In genomic region chr10:17655009-17655408, GRCh38 we compare ENCODE assay signal across 1 cellular context.
TF ChIP-seq lines count a peak whose summit lies in the region.

No MANE protein-coding gene starts in this region.

TF ChIP-seq in K562, 482 proteins besides CTCF, POLR2A, EP300 and RAD21:
- TF ChIP-seq HDAC6 (IDR thresholded peaks at IDR 0.05; ENCODE audit: low read depth, low read length) = no peak
- no peak for TF ChIP-seq ADNP (tag; IDR thresholded peaks at IDR 0.05)
- TF ChIP-seq TBL1XR1 (IDR thresholded peaks at IDR 0.05; ENCODE audit: low read length in 2 of 2) = no peak
- no peak for TF ChIP-seq TAF15 (IDR thresholded peaks at IDR 0.05; ENCODE audit: low read depth, low read length)
- no peak for TF ChIP-seq ELF4 (CRISPR knock-in tag; IDR thresholded peaks at IDR 0.05)
- no peak for TF ChIP-seq HNRNPL (IDR thresholded peaks at IDR 0.05; ENCODE audit: low read depth, low read length)
- no peak for TF ChIP-seq ZNF41 (CRISPR knock-in tag; conservative IDR thresholded peaks at IDR 0.05)
- no peak for TF ChIP-seq NR3C1 (CRISPR knock-in tag; IDR thresholded peaks at IDR 0.05)
- TF ChIP-seq TCF7 (IDR thresholded peaks at IDR 0.05; ENCODE audit: borderline replicate concordance) = no peak
- TF ChIP-seq REST (CRISPR knock-in tag; IDR thresholded peaks at IDR 0.05; ENCODE audit: low read depth) = no peak
- TF ChIP-seq RNF2 (IDR thresholded peaks at IDR 0.05) = no peak
- TF ChIP-seq ZBTB49 (CRISPR knock-in tag; IDR thresholded peaks at IDR 0.05; ENCODE audit: borderline replicate concordance) = no peak
- no peak for TF ChIP-seq ZNF511 (CRISPR knock-in tag; IDR thresholded peaks at IDR 0.05)
TF ChIP-seq in K562: peak in this region for 0.
